Comparison of ENCODE assay signal across 1 cellular context in the genomic region with DNA sequence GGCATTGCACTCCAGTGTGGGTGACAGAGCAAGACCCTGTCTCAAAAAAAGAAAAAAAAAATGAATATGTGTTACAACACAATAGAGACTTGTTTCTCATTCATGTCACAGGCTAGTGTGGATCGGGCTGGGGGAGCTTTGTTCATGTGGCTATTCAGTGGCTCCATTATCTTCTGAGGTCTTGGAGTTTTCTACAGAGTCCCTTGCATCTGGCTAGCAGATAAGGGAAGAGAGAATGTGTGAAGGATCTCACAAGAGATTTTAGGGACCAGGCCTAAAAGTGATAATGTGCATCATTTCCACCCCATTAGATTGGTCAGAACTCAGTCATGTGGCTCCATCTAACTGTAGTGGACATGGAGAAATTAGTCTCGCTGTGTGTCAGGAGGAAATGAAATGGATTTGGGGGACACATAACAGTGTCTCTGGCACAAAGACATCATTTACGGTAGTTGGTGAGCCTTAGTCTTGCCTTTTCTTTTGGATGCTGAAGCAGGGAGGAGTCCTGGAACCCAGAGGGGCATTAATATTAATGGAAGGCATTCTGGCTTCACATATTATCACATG.
TF ChIP-seq lines count a peak whose summit lies in the region.

No MANE protein-coding gene starts in this region.

TF ChIP-seq in SK-N-SH, 30 proteins besides CTCF, POLR2A, EP300 and RAD21 (continued from another document):
- TF ChIP-seq FOSL2 (IDR thresholded peaks at IDR 0.05; ENCODE audit: borderline replicate concordance, low read depth) = no peak
- TF ChIP-seq POLR2AphosphoS5 (IDR thresholded peaks at IDR 0.05; ENCODE audit: low read depth, low read length) = no peak
- no peak for TF ChIP-seq ELF1 (IDR thresholded peaks at IDR 0.05)
- TF ChIP-seq GATA2 (CRISPR knock-in tag; IDR thresholded peaks at IDR 0.05) = no peak
- TF ChIP-seq EZH2phosphoT487 (IDR thresholded peaks at IDR 0.05; ENCODE audit: borderline replicate concordance, low read depth) = no peak
- TF ChIP-seq TAF1 (IDR thresholded peaks at IDR 0.05; ENCODE audit: borderline replicate concordance, low read depth, low read length) = no peak; the same call in 1 of the 2 replicates
- TF ChIP-seq, protein P1, sequence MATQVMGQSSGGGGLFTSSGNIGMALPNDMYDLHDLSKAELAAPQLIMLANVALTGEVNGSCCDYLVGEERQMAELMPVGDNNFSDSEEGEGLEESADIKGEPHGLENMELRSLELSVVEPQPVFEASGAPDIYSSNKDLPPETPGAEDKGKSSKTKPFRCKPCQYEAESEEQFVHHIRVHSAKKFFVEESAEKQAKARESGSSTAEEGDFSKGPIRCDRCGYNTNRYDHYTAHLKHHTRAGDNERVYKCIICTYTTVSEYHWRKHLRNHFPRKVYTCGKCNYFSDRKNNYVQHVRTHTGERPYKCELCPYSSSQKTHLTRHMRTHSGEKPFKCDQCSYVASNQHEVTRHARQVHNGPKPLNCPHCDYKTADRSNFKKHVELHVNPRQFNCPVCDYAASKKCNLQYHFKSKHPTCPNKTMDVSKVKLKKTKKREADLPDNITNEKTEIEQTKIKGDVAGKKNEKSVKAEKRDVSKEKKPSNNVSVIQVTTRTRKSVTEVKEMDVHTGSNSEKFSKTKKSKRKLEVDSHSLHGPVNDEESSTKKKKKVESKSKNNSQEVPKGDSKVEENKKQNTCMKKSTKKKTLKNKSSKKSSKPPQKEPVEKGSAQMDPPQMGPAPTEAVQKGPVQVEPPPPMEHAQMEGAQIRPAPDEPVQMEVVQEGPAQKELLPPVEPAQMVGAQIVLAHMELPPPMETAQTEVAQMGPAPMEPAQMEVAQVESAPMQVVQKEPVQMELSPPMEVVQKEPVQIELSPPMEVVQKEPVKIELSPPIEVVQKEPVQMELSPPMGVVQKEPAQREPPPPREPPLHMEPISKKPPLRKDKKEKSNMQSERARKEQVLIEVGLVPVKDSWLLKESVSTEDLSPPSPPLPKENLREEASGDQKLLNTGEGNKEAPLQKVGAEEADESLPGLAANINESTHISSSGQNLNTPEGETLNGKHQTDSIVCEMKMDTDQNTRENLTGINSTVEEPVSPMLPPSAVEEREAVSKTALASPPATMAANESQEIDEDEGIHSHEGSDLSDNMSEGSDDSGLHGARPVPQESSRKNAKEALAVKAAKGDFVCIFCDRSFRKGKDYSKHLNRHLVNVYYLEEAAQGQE (IDR thresholded peaks at IDR 0.05; ENCODE audit: low read depth, low read length) = no peak
- TF ChIP-seq RXRA (IDR thresholded peaks at IDR 0.05; ENCODE audit: borderline replicate concordance, low read depth) = no peak
